ENCODE assay signal across 24 cellular contexts in genomic region chr11:2552202-2552601, GRCh38.
"Had no signal": no experiment of that assay in that cellular context is flagged by ENCODE, and none has a peak within 500 bp of the region (broad histone marks: within the 10 kb centered on the region; RNA-seq: fewer than 3 reads in every experiment).

No MANE protein-coding gene starts in this region.

- H3K27ac ChIP-seq: colonic mucosa, coronary artery, dorsolateral prefrontal cortex, epithelial cell of prostate, esophagus muscularis mucosa, esophagus squamous epithelium, foreskin keratinocyte, gastrocnemius medialis, gastroesophageal sphincter, heart left ventricle had no signal

- H3K4me3 ChIP-seq: colonic mucosa, coronary artery, dorsolateral prefrontal cortex, esophagus muscularis mucosa, esophagus squamous epithelium, gastrocnemius medialis, gastroesophageal sphincter, heart left ventricle had no signal

- DNase-seq: colonic mucosa; cortex of kidney; dermis blood vessel endothelial cell; effector CD4-positive, alpha-beta T cell; effector CD8-positive, alpha-beta T cell; effector memory CD4-positive, alpha-beta T cell; effector memory CD8-positive, alpha-beta T cell; erythroblast; esophagus squamous epithelium; foreskin fibroblast; foreskin keratinocyte; foreskin melanocyte; gastrocnemius medialis; glutamatergic neuron; heart left ventricle had no signal

- H3K4me1 ChIP-seq: colonic mucosa, esophagus squamous epithelium, foreskin keratinocyte, gastrocnemius medialis, gastroesophageal sphincter had no signal

- H3K36me3 ChIP-seq: colonic mucosa, esophagus muscularis mucosa, esophagus squamous epithelium, gastrocnemius medialis, gastroesophageal sphincter, heart left ventricle had no signal

- H3K9me3 ChIP-seq: colonic mucosa, esophagus squamous epithelium, gastrocnemius medialis, gastroesophageal sphincter, heart left ventricle had no signal

- FAIRE-seq: colon, endometrium, endothelial cell of umbilical vein had no signal

- ATAC-seq: effector memory CD8-positive, alpha-beta T cell; esophagus mucosa; foreskin keratinocyte; gastrocnemius medialis; gastroesophageal sphincter; heart left ventricle had no signal

- H3K27me3 ChIP-seq: colonic mucosa, esophagus squamous epithelium, heart left ventricle had no signal
